In the genomic region with DNA sequence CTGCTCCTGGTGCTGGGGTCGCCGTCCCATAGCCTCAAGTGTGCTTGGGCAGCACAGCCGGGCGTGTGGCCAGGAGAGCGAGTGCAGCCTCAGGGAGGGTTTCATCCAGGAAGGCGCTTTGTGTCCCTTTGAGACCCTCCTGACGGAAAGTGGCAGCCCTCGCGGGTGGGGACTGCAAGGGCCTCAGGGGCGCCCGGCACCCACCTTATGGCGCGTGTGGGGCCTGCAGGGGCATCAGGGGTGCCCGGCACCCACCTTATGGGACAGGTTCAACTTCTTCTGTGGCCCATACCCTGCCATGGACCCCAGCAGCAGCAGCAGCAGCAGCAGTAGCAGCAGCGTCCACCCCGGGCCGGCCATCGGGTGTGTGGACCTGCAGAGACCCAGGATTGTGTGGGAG, we compare ENCODE assay signal across 1 cellular context.
TF ChIP-seq lines count a peak whose summit lies in the region.

No MANE protein-coding gene starts in this region.

TF ChIP-seq in HepG2, 621 proteins besides CTCF, POLR2A, EP300 and RAD21:
- no peak for TF ChIP-seq RXRA (CRISPR knock-in tag; IDR thresholded peaks at IDR 0.05)
- TF ChIP-seq NBN (conservative IDR thresholded peaks at IDR 0.05): no peak
- TF ChIP-seq HNRNPH1 (optimal IDR thresholded peaks at IDR 0.05; ENCODE audit: low read depth, low read length): no peak
- no peak for TF ChIP-seq ZNF773 (CRISPR knock-in tag; IDR thresholded peaks at IDR 0.05; ENCODE audit: borderline replicate concordance)
- TF ChIP-seq YEATS4 (CRISPR knock-in tag; IDR thresholded peaks at IDR 0.05; ENCODE audit: borderline replicate concordance): no peak
- no peak for TF ChIP-seq ZC3H13 (CRISPR knock-in tag; IDR thresholded peaks at IDR 0.05)
- TF ChIP-seq ZNF709 (CRISPR knock-in tag; IDR thresholded peaks at IDR 0.05): no peak
- no peak for TF ChIP-seq ZNF501 (CRISPR knock-in tag; IDR thresholded peaks at IDR 0.05)
